In genomic region chr10:11223081-11223480, GRCh38 we compare ENCODE assay signal across 22 cellular contexts.
DNase-seq lines count a peak whose midpoint lies in the region; ATAC-seq and TF ChIP-seq lines count a peak whose summit lies in the region.
"Had no signal": no experiment of that assay in that cellular context is flagged by ENCODE, and none has a peak within 500 bp of the region (broad histone marks: within the 10 kb centered on the region; RNA-seq: fewer than 3 reads in every experiment).

No MANE protein-coding gene starts in this region.

- no peak overlapping the region for H3K4me3 Mint-ChIP-seq in activated naive CD4-positive, alpha-beta T cell treated with anti-CD3 and anti-CD28 coated beads, Interleukin-2, amount 10 ng/mL, durations not matched to agents 7 days and 5 days
- H3K4me3 Mint-ChIP-seq in activated naive CD8-positive, alpha-beta T cell treated with anti-CD3 and anti-CD28 coated beads for 36 hours = no peak overlapping the region
- peak overlapping the region; percentile 16 for H3K4me3 Mint-ChIP-seq in stimulated activated effector memory CD8-positive, alpha-beta T cell treated with anti-CD3 and anti-CD28 coated beads, Interleukin-12 subunit alpha, Interleukin-12 subunit beta, amount 100 ng/mL, for 72 hours
- H3K4me3 Mint-ChIP-seq: nephron had no signal

- H3K9me3 Mint-ChIP-seq in activated naive CD4-positive, alpha-beta T cell treated with anti-CD3 and anti-CD28 coated beads, Interleukin-2, amount 10 ng/mL, durations not matched to agents 7 days and 5 days = no peaks in the 10 kb centered on the region
- H3K9me3 Mint-ChIP-seq in activated naive CD8-positive, alpha-beta T cell treated with anti-CD3 and anti-CD28 coated beads for 36 hours = peaks cover 3% of the 10 kb centered on the region
- H3K9me3 Mint-ChIP-seq in stimulated activated effector memory CD8-positive, alpha-beta T cell treated with anti-CD3 and anti-CD28 coated beads, Interleukin-12 subunit alpha, Interleukin-12 subunit beta, amount 100 ng/mL, for 72 hours = no peaks in the 10 kb centered on the region
- H3K9me3 Mint-ChIP-seq: nephron had no signal

- H2AFZ ChIP-seq in MM.1S (ENCODE audit: low read length) = no peak overlapping the region

- H3K4me1 ChIP-seq in MM.1S (ENCODE audit: low read length) = peaks cover 81% of the 10 kb centered on the region

- no peaks in the 10 kb centered on the region for H3K9me2 ChIP-seq in MM.1S (replicated peaks; ENCODE audit: insufficient read depth, low read length)
- H3K9me2 ChIP-seq: SK-N-SH had no signal

- no peak overlapping the region for H3K4me3 ChIP-seq in MM.1S (ENCODE audit: low read length)
- H3K4me3 ChIP-seq: heart left ventricle, smooth muscle cell had no signal

- no peaks in the 10 kb centered on the region for H3K27me3 ChIP-seq in MM.1S (replicated peaks; ENCODE audit: insufficient read depth, low read length)
- H3K27me3 ChIP-seq: heart left ventricle had no signal

- peaks cover 100% of the 10 kb centered on the region for H3K79me2 ChIP-seq in MM.1S (ENCODE audit: low read length)

- no peak for ATAC-seq in stimulated activated effector memory CD8-positive, alpha-beta T cell treated with anti-CD3 and anti-CD28 coated beads, Interleukin-12 subunit alpha, Interleukin-12 subunit beta, amount 100 ng/mL, for 72 hours
- ATAC-seq: heart left ventricle, left lobe of liver had no signal

- peaks cover 80% of the 10 kb centered on the region for H3K36me3 Mint-ChIP-seq in activated naive CD4-positive, alpha-beta T cell treated with anti-CD3 and anti-CD28 coated beads, Interleukin-2, amount 10 ng/mL, durations not matched to agents 7 days and 5 days
- peaks cover 82% of the 10 kb centered on the region for H3K36me3 Mint-ChIP-seq in activated naive CD8-positive, alpha-beta T cell treated with anti-CD3 and anti-CD28 coated beads for 36 hours
- H3K36me3 Mint-ChIP-seq in stimulated activated effector memory CD8-positive, alpha-beta T cell treated with anti-CD3 and anti-CD28 coated beads, Interleukin-12 subunit alpha, Interleukin-12 subunit beta, amount 100 ng/mL, for 72 hours = no peaks in the 10 kb centered on the region

- peaks cover 50% of the 10 kb centered on the region for H4K20me1 ChIP-seq in MM.1S (ENCODE audit: insufficient read depth, low read length)

- TF ChIP-seq CTCF in MM.1S (IDR thresholded peaks at IDR 0.05; ENCODE audit: low read length) = no peak

- H3K9me3 ChIP-seq in MM.1S (replicated peaks; ENCODE audit: insufficient read depth, low read length) = no peaks in the 10 kb centered on the region
- H3K9me3 ChIP-seq: heart left ventricle, SK-N-SH had no signal

- H3K27ac Mint-ChIP-seq in activated naive CD4-positive, alpha-beta T cell treated with anti-CD3 and anti-CD28 coated beads, Interleukin-2, amount 10 ng/mL, durations not matched to agents 7 days and 5 days = peak overlapping the region; percentile 71
- peak overlapping the region; percentile 60 for H3K27ac Mint-ChIP-seq in activated naive CD8-positive, alpha-beta T cell treated with anti-CD3 and anti-CD28 coated beads for 36 hours
- peak overlapping the region; percentile 97 for H3K27ac Mint-ChIP-seq in stimulated activated effector memory CD8-positive, alpha-beta T cell treated with anti-CD3 and anti-CD28 coated beads, Interleukin-12 subunit alpha, Interleukin-12 subunit beta, amount 100 ng/mL, for 72 hours
- H3K27ac Mint-ChIP-seq: nephron had no signal

- H3K4me2 ChIP-seq in MM.1S (ENCODE audit: low read depth, low read length) = no peak overlapping the region
- H3K4me2 ChIP-seq: SK-N-SH, smooth muscle cell had no signal

- H3K27me3 Mint-ChIP-seq in activated naive CD4-positive, alpha-beta T cell treated with anti-CD3 and anti-CD28 coated beads, Interleukin-2, amount 10 ng/mL, durations not matched to agents 7 days and 5 days = no peaks in the 10 kb centered on the region
- H3K27me3 Mint-ChIP-seq in activated naive CD8-positive, alpha-beta T cell treated with anti-CD3 and anti-CD28 coated beads for 36 hours = no peaks in the 10 kb centered on the region

- DNase-seq in activated naive CD4-positive, alpha-beta T cell treated with anti-CD3 and anti-CD28 coated beads, Interleukin-2, amount 10 ng/mL, durations not matched to agents 7 days and 5 days = no peak
- no peak for DNase-seq in activated naive CD4-positive, alpha-beta T cell treated with Interleukin-2 at 50 U/mL for 16 hours
- peak; percentile 5 for DNase-seq in MM.1S
- no peak for DNase-seq in activated naive CD8-positive, alpha-beta T cell treated with anti-CD3 and anti-CD28 coated beads for 36 hours
- no peak for DNase-seq in stimulated activated effector memory CD8-positive, alpha-beta T cell treated with anti-CD3 and anti-CD28 coated beads, Interleukin-12 subunit alpha, Interleukin-12 subunit beta, amount 100 ng/mL, for 72 hours (ENCODE audit: low spot score in 2 of 2)
- DNase-seq in DMS53 treated with DMSO at 0.1 percent for 48 hours (lab: John Stamatoyannopoulos, UW; ENCODE audit: unreplicated experiment) = no peak
- DNase-seq in NCI-H446 (lab: John Stamatoyannopoulos, UW) = no peak
- no peak for DNase-seq in NCI-H2171 (lab: John Stamatoyannopoulos, UW)
- DNase-seq: DMS 273 treated with DMSO at 0.1 percent for 48 hours; effector CD4-positive, alpha-beta T cell; erythroblast; heart left ventricle; NCI-H1105; NCI-H2029; NCI-H226; retina; SK-N-SH; stimulated activated CD4-positive, alpha-beta T cell treated with anti-CD3 and anti-CD28 coated beads, Interleukin-2, amount 100 ng/mL, for 24 hours had no signal

- CTCF ChIA-PET in activated naive CD4-positive, alpha-beta T cell treated with anti-CD3 and anti-CD28 coated beads, Interleukin-2, amount 10 ng/mL, durations not matched to agents 7 days and 5 days (lab: Charles Lee) = no interaction called here

- H3F3A ChIP-seq in MM.1S (ENCODE audit: insufficient read depth, low read length) = peaks cover 65% of the 10 kb centered on the region

- peaks cover 82% of the 10 kb centered on the region for H3K4me1 Mint-ChIP-seq in activated naive CD4-positive, alpha-beta T cell treated with anti-CD3 and anti-CD28 coated beads, Interleukin-2, amount 10 ng/mL, durations not matched to agents 7 days and 5 days
- H3K4me1 Mint-ChIP-seq in activated naive CD8-positive, alpha-beta T cell treated with anti-CD3 and anti-CD28 coated beads for 36 hours = peaks cover 85% of the 10 kb centered on the region
- H3K4me1 Mint-ChIP-seq in stimulated activated effector memory CD8-positive, alpha-beta T cell treated with anti-CD3 and anti-CD28 coated beads, Interleukin-12 subunit alpha, Interleukin-12 subunit beta, amount 100 ng/mL, for 72 hours = peaks cover 92% of the 10 kb centered on the region

- H3K27ac ChIP-seq in MM.1S (ENCODE audit: low read length) = no peak overlapping the region
- H3K27ac ChIP-seq: C4-2B had no signal

- no peak overlapping the region for H3K9ac ChIP-seq in MM.1S (ENCODE audit: low read length)
- H3K9ac ChIP-seq: SK-N-SH had no signal

- H3K36me3 ChIP-seq in MM.1S (replicated peaks; ENCODE audit: insufficient read depth, low read length) = peaks cover 57% of the 10 kb centered on the region
